ENCODE assay signal across 1 cellular context in genomic region chr19:19637523-19638251, GRCh38.
TF ChIP-seq lines count a peak whose summit lies in the region.

No MANE protein-coding gene starts in this region.

TF ChIP-seq in GM12878, 131 proteins besides CTCF, POLR2A, EP300 and RAD21:
- TF ChIP-seq BCL3 (IDR thresholded peaks at IDR 0.05; ENCODE audit: borderline replicate concordance, insufficient read depth, low read depth, low read length, poor library complexity, severe bottlenecking), result no peak
